ENCODE assay signal across 2 cellular contexts in genomic region chr2:28349546-28350165, GRCh38.
TF ChIP-seq lines count a peak whose summit lies in the region.

No MANE protein-coding gene starts in this region.

TF ChIP-seq in HepG2, 621 proteins besides CTCF, POLR2A, EP300 and RAD21:
- TF ChIP-seq SETDB1 (CRISPR knock-in tag; IDR thresholded peaks at IDR 0.05; ENCODE audit: borderline replicate concordance) (no peak), SAFB2 (CRISPR knock-in tag; IDR thresholded peaks at IDR 0.05; ENCODE audit: borderline replicate concordance, low read depth) (no peak), ZNF501 (CRISPR knock-in tag; IDR thresholded peaks at IDR 0.05) (no peak), ZNF749 (CRISPR knock-in tag; IDR thresholded peaks at IDR 0.05; ENCODE audit: borderline replicate concordance) (no peak), ZFP1 (CRISPR knock-in tag; IDR thresholded peaks at IDR 0.05) (no peak), MXD4 (CRISPR knock-in tag; IDR thresholded peaks at IDR 0.05) (no peak), DPF2 (CRISPR knock-in tag; IDR thresholded peaks at IDR 0.05; ENCODE audit: borderline replicate concordance, low read depth) (no peak), ZNF672 (CRISPR knock-in tag; IDR thresholded peaks at IDR 0.05) (no peak), ELF1 (CRISPR knock-in tag; IDR thresholded peaks at IDR 0.05) (no peak)
- TF ChIP-seq, protein P1, sequence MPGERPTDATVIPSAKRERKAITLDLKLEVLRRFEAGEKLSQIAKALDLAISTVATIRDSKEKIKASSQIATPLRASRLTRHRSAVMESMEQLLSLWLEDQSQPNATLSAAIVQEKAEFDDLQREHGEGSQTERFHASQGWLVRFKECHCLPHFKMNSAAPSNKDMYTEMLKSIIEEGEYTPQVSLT (CRISPR knock-in tag; IDR thresholded peaks at IDR 0.05; ENCODE audit: borderline replicate concordance, low read depth) = no peak

TF ChIP-seq in K562, 482 proteins besides CTCF, POLR2A, EP300 and RAD21:
- TF ChIP-seq, protein P2, sequence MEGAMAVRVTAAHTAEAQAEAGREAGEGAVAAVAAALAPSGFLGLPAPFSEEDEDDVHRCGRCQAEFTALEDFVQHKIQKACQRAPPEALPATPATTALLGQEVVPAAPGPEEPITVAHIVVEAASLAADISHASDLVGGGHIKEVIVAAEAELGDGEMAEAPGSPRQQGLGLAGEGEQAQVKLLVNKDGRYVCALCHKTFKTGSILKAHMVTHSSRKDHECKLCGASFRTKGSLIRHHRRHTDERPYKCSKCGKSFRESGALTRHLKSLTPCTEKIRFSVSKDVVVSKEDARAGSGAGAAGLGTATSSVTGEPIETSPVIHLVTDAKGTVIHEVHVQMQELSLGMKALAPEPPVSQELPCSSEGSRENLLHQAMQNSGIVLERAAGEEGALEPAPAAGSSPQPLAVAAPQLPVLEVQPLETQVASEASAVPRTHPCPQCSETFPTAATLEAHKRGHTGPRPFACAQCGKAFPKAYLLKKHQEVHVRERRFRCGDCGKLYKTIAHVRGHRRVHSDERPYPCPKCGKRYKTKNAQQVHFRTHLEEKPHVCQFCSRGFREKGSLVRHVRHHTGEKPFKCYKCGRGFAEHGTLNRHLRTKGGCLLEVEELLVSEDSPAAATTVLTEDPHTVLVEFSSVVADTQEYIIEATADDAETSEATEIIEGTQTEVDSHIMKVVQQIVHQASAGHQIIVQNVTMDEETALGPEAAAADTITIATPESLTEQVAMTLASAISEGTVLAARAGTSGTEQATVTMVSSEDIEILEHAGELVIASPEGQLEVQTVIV (CRISPR knock-in tag; IDR thresholded peaks at IDR 0.05; ENCODE audit: borderline replicate concordance) = no peak
- TF ChIP-seq ZC3H8 (IDR thresholded peaks at IDR 0.05) (no peak), NCOA6 (IDR thresholded peaks at IDR 0.05) (no peak), ETV5 (CRISPR knock-in tag; IDR thresholded peaks at IDR 0.05; ENCODE audit: low read depth) (no peak), ZNF133 (CRISPR knock-in tag; IDR thresholded peaks at IDR 0.05) (no peak), EZH2 (IDR thresholded peaks at IDR 0.05; ENCODE audit: borderline replicate concordance, low read depth, low read length) (no peak), SMARCE1 (IDR thresholded peaks at IDR 0.05) (no peak), SAP30 (IDR thresholded peaks at IDR 0.05; ENCODE audit: borderline replicate concordance, insufficient read depth, low read depth, low read length, poor library complexity, severe bottlenecking) (no peak), RBM22 (IDR thresholded peaks at IDR 0.05; ENCODE audit: low read depth, low read length, poor library complexity, severe bottlenecking) (no peak), ILF3 (IDR thresholded peaks at IDR 0.05; ENCODE audit: borderline replicate concordance) (no peak), CHCHD3 (CRISPR knock-in tag; IDR thresholded peaks at IDR 0.05) (no peak), OTX1 (CRISPR knock-in tag; IDR thresholded peaks at IDR 0.05) (no peak), SNIP1 (IDR thresholded peaks at IDR 0.05; ENCODE audit: low read depth) (no peak), KDM4B (IDR thresholded peaks at IDR 0.05; ENCODE audit: borderline replicate concordance in 2 of 2, low read depth in 1 of 2) (no peak), SREBF2 (CRISPR knock-in tag; IDR thresholded peaks at IDR 0.05) (no peak), ZNF561 (CRISPR knock-in tag; conservative IDR thresholded peaks at IDR 0.05) (no peak)
